In genomic region chr7:141763797-141764196, GRCh38 we compare ENCODE assay signal across 18 cellular contexts.
"Had no signal": no experiment of that assay in that cellular context is flagged by ENCODE, and none has a peak within 500 bp of the region (broad histone marks: within the 10 kb centered on the region; RNA-seq: fewer than 3 reads in every experiment).

A gene with protein sequence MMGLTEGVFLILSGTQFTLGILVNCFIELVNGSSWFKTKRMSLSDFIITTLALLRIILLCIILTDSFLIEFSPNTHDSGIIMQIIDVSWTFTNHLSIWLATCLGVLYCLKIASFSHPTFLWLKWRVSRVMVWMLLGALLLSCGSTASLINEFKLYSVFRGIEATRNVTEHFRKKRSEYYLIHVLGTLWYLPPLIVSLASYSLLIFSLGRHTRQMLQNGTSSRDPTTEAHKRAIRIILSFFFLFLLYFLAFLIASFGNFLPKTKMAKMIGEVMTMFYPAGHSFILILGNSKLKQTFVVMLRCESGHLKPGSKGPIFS (plus strand): TSS chr7:141764097. CDS start chr7:141764159, 62 bp downstream.

- H3K4me3 ChIP-seq: SJSA1, SK-N-MC had no signal

- H3K27ac ChIP-seq: SJSA1, SK-N-MC had no signal

- H3K4me1 ChIP-seq: SJSA1 had no signal

- H3K9me3 ChIP-seq: SJSA1 had no signal

- DNase-seq: KBM-7, MV-4-11, NCI-H1048, NCI-H1105, NCI-H1417, NCI-H1436 treated with DMSO at 0.1 percent for 48 hours, NCI-H1694, NCI-H187 treated with DMSO at 0.1 percent for 48 hours, NCI-H2029 treated with DMSO at 0.1 percent for 48 hours, NCI-H2227 treated with DMSO at 0.1 percent for 48 hours, NCI-H524, NCI-H526 treated with DMSO at 0.1 percent for 48 hours, NCI-H748 treated with DMSO at 0.1 percent for 48 hours, Right ventricle myocardium superior, RPMI8226, SIG-M5 had no signal

- H3K27me3 ChIP-seq: SJSA1 had no signal
